ENCODE assay signal across 1 cellular context in the genomic region with DNA sequence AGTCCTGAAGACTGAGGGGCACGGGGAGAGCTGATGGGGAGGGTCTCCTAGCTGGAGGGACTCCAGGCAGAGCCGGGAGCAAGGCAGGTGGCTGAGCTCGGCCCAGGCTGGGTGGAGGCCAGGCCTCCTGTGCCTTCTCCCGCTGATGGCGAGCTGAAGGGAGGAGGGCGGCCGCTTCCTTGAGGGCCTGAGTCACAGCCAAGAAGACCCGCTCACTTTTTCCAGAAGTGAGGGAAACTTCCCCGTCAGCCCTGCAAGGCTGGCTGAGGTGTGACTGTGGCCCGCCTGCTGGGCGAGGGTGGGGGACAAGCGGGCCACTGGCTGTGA.
A peak's percentile ranks its signal among the peaks of the same experiment; 100 is the strongest.
TF ChIP-seq lines count a peak whose summit lies in the region.

No MANE protein-coding gene starts in this region.

TF ChIP-seq in HepG2, 621 proteins besides CTCF, POLR2A, EP300 and RAD21 (continues in another document):
- no peak for TF ChIP-seq TAF15 (IDR thresholded peaks at IDR 0.05; ENCODE audit: low read depth, low read length, poor library complexity, severe bottlenecking)
- TF ChIP-seq ZSCAN9 (CRISPR knock-in tag; IDR thresholded peaks at IDR 0.05; ENCODE audit: borderline replicate concordance) = no peak
- TF ChIP-seq MEIS1 (CRISPR knock-in tag; IDR thresholded peaks at IDR 0.05; ENCODE audit: borderline replicate concordance) = 0 out of 2 replicates have a peak, but pooled peaks have one; percentile 7
- TF ChIP-seq NFKBIZ (CRISPR knock-in tag; IDR thresholded peaks at IDR 0.05) = no peak
- TF ChIP-seq ZNF180 (CRISPR knock-in tag; IDR thresholded peaks at IDR 0.05; ENCODE audit: borderline replicate concordance, low read depth) = 0 out of 2 replicates have a peak, but pooled peaks have one; percentile 19
- no peak for TF ChIP-seq JARID2 (CRISPR knock-in tag; IDR thresholded peaks at IDR 0.05; ENCODE audit: insufficient replicate concordance)
- TF ChIP-seq SMARCC2 (IDR thresholded peaks at IDR 0.05) = no peak
- no peak for TF ChIP-seq ZNF329 (CRISPR knock-in tag; IDR thresholded peaks at IDR 0.05; ENCODE audit: low read depth)
- no peak for TF ChIP-seq CCDC6 (CRISPR knock-in tag; IDR thresholded peaks at IDR 0.05)
- peak; percentile 69 for TF ChIP-seq RBFOX2 (IDR thresholded peaks at IDR 0.05; ENCODE audit: low read depth, low read length)
- TF ChIP-seq EEA1 (CRISPR knock-in tag; IDR thresholded peaks at IDR 0.05; ENCODE audit: borderline replicate concordance) = 0 out of 2 replicates have a peak, but pooled peaks have one; percentile 22
- no peak for TF ChIP-seq ZNF143 (CRISPR knock-in tag; IDR thresholded peaks at IDR 0.05)
- TF ChIP-seq RXRA (CRISPR knock-in tag; IDR thresholded peaks at IDR 0.05) = no peak
- no peak for TF ChIP-seq SRSF4 (IDR thresholded peaks at IDR 0.05; ENCODE audit: low read depth, low read length, poor library complexity, severe bottlenecking)
- TF ChIP-seq ZNF598 (CRISPR knock-in tag; IDR thresholded peaks at IDR 0.05; ENCODE audit: borderline replicate concordance) = no peak
- TF ChIP-seq NFRKB (IDR thresholded peaks at IDR 0.05) = no peak
- TF ChIP-seq ZNF790 (CRISPR knock-in tag; IDR thresholded peaks at IDR 0.05; ENCODE audit: borderline replicate concordance) = 0 out of 2 replicates have a peak, but pooled peaks have one; percentile 44
- no peak; the same call in 1 of the 2 replicates for TF ChIP-seq SP4 (CRISPR knock-in tag; IDR thresholded peaks at IDR 0.05)
- 0 out of 2 replicates have a peak, but pooled peaks have one; percentile 37 for TF ChIP-seq FOXC1 (CRISPR knock-in tag; IDR thresholded peaks at IDR 0.05; ENCODE audit: borderline replicate concordance)
- TF ChIP-seq TSC22D2 (CRISPR knock-in tag; IDR thresholded peaks at IDR 0.05; ENCODE audit: borderline replicate concordance) = no peak
- no peak for TF ChIP-seq MLLT10 (CRISPR knock-in tag; IDR thresholded peaks at IDR 0.05)
- no peak for TF ChIP-seq PRPF4 (IDR thresholded peaks at IDR 0.05; ENCODE audit: low read depth, low read length, poor library complexity, severe bottlenecking)
- TF ChIP-seq ZC3H4 (CRISPR knock-in tag; IDR thresholded peaks at IDR 0.05; ENCODE audit: borderline replicate concordance) = no peak
- no peak for TF ChIP-seq SKI (IDR thresholded peaks at IDR 0.05; ENCODE audit: partially characterized antibody)
- no peak for TF ChIP-seq MIER3 (CRISPR knock-in tag; IDR thresholded peaks at IDR 0.05; ENCODE audit: borderline replicate concordance)
- TF ChIP-seq KDM5A (IDR thresholded peaks at IDR 0.05; ENCODE audit: borderline replicate concordance, low read length) = no peak
- no peak for TF ChIP-seq KLF9 (CRISPR knock-in tag; IDR thresholded peaks at IDR 0.05; ENCODE audit: low read depth)
- TF ChIP-seq, protein P1, sequence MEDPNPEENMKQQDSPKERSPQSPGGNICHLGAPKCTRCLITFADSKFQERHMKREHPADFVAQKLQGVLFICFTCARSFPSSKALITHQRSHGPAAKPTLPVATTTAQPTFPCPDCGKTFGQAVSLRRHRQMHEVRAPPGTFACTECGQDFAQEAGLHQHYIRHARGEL (CRISPR knock-in tag; IDR thresholded peaks at IDR 0.05) = 0 out of 2 replicates have a peak, but pooled peaks have one; percentile 16
- TF ChIP-seq ZNF331 (CRISPR knock-in tag; IDR thresholded peaks at IDR 0.05) = no peak
- TF ChIP-seq CC2D1A (CRISPR knock-in tag; IDR thresholded peaks at IDR 0.05) = no peak
- no peak for TF ChIP-seq ZNF891 (CRISPR knock-in tag; IDR thresholded peaks at IDR 0.05)
- 0 out of 2 replicates have a peak, but pooled peaks have one; percentile 10 for TF ChIP-seq ZNF678 (CRISPR knock-in tag; IDR thresholded peaks at IDR 0.05)
- no peak for TF ChIP-seq NCOA1 (CRISPR knock-in tag; IDR thresholded peaks at IDR 0.05)
- no peak for TF ChIP-seq GABPA (IDR thresholded peaks at IDR 0.05; ENCODE audit: low read depth, low read length)
- no peak for TF ChIP-seq GABPA (CRISPR knock-in tag; IDR thresholded peaks at IDR 0.05; ENCODE audit: low read depth)
- no peak for TF ChIP-seq FOSL1 (CRISPR knock-in tag; IDR thresholded peaks at IDR 0.05; ENCODE audit: borderline replicate concordance)
- TF ChIP-seq ZNF335 (CRISPR knock-in tag; IDR thresholded peaks at IDR 0.05) = no peak
- no peak for TF ChIP-seq NR2F6 (IDR thresholded peaks at IDR 0.05)
- TF ChIP-seq NR2F6 (CRISPR knock-in tag; IDR thresholded peaks at IDR 0.05) = no peak
- TF ChIP-seq YEATS2 (CRISPR knock-in tag; IDR thresholded peaks at IDR 0.05; ENCODE audit: borderline replicate concordance) = no peak
- TF ChIP-seq HCFC1 (IDR thresholded peaks at IDR 0.05; ENCODE audit: low read depth, low read length) = no peak
- TF ChIP-seq RCOR2 (CRISPR knock-in tag; IDR thresholded peaks at IDR 0.05) = no peak
- TF ChIP-seq KLF6 (CRISPR knock-in tag; IDR thresholded peaks at IDR 0.05) = no peak
- TF ChIP-seq DPF2 (CRISPR knock-in tag; IDR thresholded peaks at IDR 0.05; ENCODE audit: borderline replicate concordance, low read depth) = no peak
- TF ChIP-seq SP1 (IDR thresholded peaks at IDR 0.05) = no peak
- TF ChIP-seq SP1 (CRISPR knock-in tag; IDR thresholded peaks at IDR 0.05) = no peak
- no peak for TF ChIP-seq ZNF263 (CRISPR knock-in tag; IDR thresholded peaks at IDR 0.05)
- no peak for TF ChIP-seq ZNF652 (CRISPR knock-in tag; IDR thresholded peaks at IDR 0.05; ENCODE audit: borderline replicate concordance, low read depth)
- no peak for TF ChIP-seq SRSF9 (IDR thresholded peaks at IDR 0.05; ENCODE audit: borderline replicate concordance, insufficient read depth, low read depth, low read length, poor library complexity, severe bottlenecking)
- no peak for TF ChIP-seq ATF7 (IDR thresholded peaks at IDR 0.05)
- TF ChIP-seq ATF7 (CRISPR knock-in tag; IDR thresholded peaks at IDR 0.05) = 0 out of 2 replicates have a peak, but pooled peaks have one; percentile 9
- no peak for TF ChIP-seq POGZ (CRISPR knock-in tag; IDR thresholded peaks at IDR 0.05)
- TF ChIP-seq, protein P2, sequence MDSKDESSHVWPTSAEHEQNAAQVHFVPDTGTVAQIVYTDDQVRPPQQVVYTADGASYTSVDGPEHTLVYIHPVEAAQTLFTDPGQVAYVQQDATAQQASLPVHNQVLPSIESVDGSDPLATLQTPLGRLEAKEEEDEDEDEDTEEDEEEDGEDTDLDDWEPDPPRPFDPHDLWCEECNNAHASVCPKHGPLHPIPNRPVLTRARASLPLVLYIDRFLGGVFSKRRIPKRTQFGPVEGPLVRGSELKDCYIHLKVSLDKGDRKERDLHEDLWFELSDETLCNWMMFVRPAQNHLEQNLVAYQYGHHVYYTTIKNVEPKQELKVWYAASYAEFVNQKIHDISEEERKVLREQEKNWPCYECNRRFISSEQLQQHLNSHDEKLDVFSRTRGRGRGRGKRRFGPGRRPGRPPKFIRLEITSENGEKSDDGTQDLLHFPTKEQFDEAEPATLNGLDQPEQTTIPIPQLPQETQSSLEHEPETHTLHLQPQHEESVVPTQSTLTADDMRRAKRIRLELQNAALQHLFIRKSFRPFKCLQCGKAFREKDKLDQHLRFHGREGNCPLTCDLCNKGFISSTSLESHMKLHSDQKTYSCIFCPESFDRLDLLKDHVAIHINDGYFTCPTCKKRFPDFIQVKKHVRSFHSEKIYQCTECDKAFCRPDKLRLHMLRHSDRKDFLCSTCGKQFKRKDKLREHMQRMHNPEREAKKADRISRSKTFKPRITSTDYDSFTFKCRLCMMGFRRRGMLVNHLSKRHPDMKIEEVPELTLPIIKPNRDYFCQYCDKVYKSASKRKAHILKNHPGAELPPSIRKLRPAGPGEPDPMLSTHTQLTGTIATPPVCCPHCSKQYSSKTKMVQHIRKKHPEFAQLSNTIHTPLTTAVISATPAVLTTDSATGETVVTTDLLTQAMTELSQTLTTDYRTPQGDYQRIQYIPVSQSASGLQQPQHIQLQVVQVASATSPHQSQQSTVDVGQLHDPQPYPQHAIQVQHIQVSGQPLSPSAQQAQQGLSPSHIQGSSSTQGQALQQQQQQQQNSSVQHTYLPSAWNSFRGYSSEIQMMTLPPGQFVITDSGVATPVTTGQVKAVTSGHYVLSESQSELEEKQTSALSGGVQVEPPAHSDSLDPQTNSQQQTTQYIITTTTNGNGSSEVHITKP (CRISPR knock-in tag; IDR thresholded peaks at IDR 0.05; ENCODE audit: low read depth) = no peak
- TF ChIP-seq ZNF430 (CRISPR knock-in tag; IDR thresholded peaks at IDR 0.05) = peak; percentile 20; the same call in 1 of the 2 replicates
- no peak for TF ChIP-seq SOX13 (IDR thresholded peaks at IDR 0.05)
- no peak for TF ChIP-seq SOX13 (CRISPR knock-in tag; conservative IDR thresholded peaks at IDR 0.05 in 1 of 2, IDR thresholded peaks at IDR 0.05 in 1 of 2)
- TF ChIP-seq PHF8 (CRISPR knock-in tag; IDR thresholded peaks at IDR 0.05) = no peak
- no peak for TF ChIP-seq NFIB (CRISPR knock-in tag; IDR thresholded peaks at IDR 0.05; ENCODE audit: borderline replicate concordance)
- TF ChIP-seq, protein P3, sequence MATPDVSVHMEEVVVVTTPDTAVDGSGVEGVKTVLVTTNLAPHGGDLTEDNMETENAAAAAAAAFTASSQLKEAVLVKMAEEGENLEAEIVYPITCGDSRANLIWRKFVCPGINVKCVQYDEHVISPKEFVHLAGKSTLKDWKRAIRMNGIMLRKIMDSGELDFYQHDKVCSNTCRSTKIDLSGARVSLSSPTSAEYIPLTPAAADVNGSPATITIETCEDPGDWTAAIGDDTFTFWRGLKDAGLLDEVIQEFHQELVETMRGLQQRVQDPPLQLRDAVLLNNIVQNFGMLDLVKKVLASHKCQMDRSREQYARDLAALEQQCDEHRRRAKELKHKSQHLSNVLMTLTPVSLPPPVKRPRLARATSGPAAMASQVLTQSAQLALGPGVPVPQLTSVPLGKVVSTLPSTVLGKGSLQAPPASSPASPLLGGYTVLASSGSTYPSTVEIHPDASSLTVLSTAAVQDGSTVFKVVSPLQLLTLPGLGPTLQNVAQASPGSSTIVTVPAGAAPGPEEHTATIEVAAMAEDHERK (CRISPR knock-in tag; IDR thresholded peaks at IDR 0.05; ENCODE audit: low read depth) = no peak
- no peak for TF ChIP-seq ZSCAN25 (CRISPR knock-in tag; IDR thresholded peaks at IDR 0.05)
- TF ChIP-seq ZNF274 (CRISPR knock-in tag; IDR thresholded peaks at IDR 0.05) = no peak
- TF ChIP-seq ZSCAN31 (CRISPR knock-in tag; IDR thresholded peaks at IDR 0.05; ENCODE audit: low read depth) = 0 out of 2 replicates have a peak, but pooled peaks have one; percentile 8
- TF ChIP-seq ZBTB8A (CRISPR knock-in tag; IDR thresholded peaks at IDR 0.05; ENCODE audit: borderline replicate concordance, low read depth) = 0 out of 2 replicates have a peak, but pooled peaks have one; percentile 32
- TF ChIP-seq ZZZ3 (CRISPR knock-in tag; IDR thresholded peaks at IDR 0.05; ENCODE audit: borderline replicate concordance) = no peak
- TF ChIP-seq, protein P4, sequence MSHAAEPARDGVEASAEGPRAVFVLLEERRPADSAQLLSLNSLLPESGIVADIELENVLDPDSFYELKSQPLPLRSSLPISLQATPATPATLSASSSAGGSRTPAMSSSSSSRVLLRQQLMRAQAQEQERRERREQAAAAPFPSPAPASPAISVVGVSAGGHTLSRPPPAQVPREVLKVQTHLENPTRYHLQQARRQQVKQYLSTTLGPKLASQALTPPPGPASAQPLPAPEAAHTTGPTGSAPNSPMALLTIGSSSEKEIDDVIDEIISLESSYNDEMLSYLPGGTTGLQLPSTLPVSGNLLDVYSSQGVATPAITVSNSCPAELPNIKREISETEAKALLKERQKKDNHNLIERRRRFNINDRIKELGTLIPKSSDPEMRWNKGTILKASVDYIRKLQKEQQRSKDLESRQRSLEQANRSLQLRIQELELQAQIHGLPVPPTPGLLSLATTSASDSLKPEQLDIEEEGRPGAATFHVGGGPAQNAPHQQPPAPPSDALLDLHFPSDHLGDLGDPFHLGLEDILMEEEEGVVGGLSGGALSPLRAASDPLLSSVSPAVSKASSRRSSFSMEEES (CRISPR knock-in tag; IDR thresholded peaks at IDR 0.05) = no peak
- no peak for TF ChIP-seq HDAC2 (CRISPR knock-in tag; IDR thresholded peaks at IDR 0.05)
- no peak for TF ChIP-seq MBD4 (IDR thresholded peaks at IDR 0.05; ENCODE audit: borderline replicate concordance, low read length)
- TF ChIP-seq GTF3A (CRISPR knock-in tag; conservative IDR thresholded peaks at IDR 0.05) = no peak
- TF ChIP-seq EHMT2 (IDR thresholded peaks at IDR 0.05; ENCODE audit: borderline replicate concordance, low read depth, low read length) = no peak
- TF ChIP-seq, protein P5, sequence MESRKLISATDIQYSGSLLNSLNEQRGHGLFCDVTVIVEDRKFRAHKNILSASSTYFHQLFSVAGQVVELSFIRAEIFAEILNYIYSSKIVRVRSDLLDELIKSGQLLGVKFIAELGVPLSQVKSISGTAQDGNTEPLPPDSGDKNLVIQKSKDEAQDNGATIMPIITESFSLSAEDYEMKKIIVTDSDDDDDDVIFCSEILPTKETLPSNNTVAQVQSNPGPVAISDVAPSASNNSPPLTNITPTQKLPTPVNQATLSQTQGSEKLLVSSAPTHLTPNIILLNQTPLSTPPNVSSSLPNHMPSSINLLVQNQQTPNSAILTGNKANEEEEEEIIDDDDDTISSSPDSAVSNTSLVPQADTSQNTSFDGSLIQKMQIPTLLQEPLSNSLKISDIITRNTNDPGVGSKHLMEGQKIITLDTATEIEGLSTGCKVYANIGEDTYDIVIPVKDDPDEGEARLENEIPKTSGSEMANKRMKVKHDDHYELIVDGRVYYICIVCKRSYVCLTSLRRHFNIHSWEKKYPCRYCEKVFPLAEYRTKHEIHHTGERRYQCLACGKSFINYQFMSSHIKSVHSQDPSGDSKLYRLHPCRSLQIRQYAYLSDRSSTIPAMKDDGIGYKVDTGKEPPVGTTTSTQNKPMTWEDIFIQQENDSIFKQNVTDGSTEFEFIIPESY (CRISPR knock-in tag; IDR thresholded peaks at IDR 0.05) = no peak
- no peak for TF ChIP-seq MAZ (IDR thresholded peaks at IDR 0.05; ENCODE audit: borderline replicate concordance, low read depth, low read length)
- no peak for TF ChIP-seq MAZ (CRISPR knock-in tag; IDR thresholded peaks at IDR 0.05; ENCODE audit: low read depth)
- no peak for TF ChIP-seq ZNF589 (CRISPR knock-in tag; conservative IDR thresholded peaks at IDR 0.05)
- TF ChIP-seq MEIS2 (CRISPR knock-in tag; IDR thresholded peaks at IDR 0.05) = 0 out of 2 replicates have a peak, but pooled peaks have one; percentile 14
- TF ChIP-seq MXI1 (IDR thresholded peaks at IDR 0.05; ENCODE audit: borderline replicate concordance, low read depth, low read length) = no peak
